ENCODE assay signal across 8 cellular contexts in genomic region chr19:46718157-46718933, GRCh38. TPM values are rescaled to one million over a fixed set of nuclear protein-coding genes. Genes with fewer than 3 reads are reported as not detected.
DNase-seq lines count a peak whose midpoint lies in the region; ATAC-seq, FAIRE-seq and TF ChIP-seq lines count a peak whose summit lies in the region.

No MANE protein-coding gene starts in this region.

- H3K27ac ChIP-seq in colonic mucosa, result peak overlapping the region; percentile 79

- H3K4me1 Mint-ChIP-seq in activated B cell treated with CpG ODN at 0.5 μM for 24 hours (peaks cover 80% of the 10 kb centered on the region), osteocyte (ENCODE audit: unreplicated experiment) (peaks cover 29% of the 10 kb centered on the region)

- intact Hi-C loops in activated B cell treated with CpG ODN at 0.5 μM for 24 hours (cut with micrococcal nuclease) (loop anchor here (2.0 kb wide), 2 partner anchors 28 to 100 kb away; partner anchors contain the start of genes FKRP and STRN4), colonic mucosa (cut with DNase I) (no loop called here)

- H3K4me3 Mint-ChIP-seq in activated B cell treated with CpG ODN at 0.5 μM for 24 hours (peak overlapping the region; percentile 94), osteocyte (ENCODE audit: unreplicated experiment) (peak overlapping the region; percentile 93)

- TF ChIP-seq CTCF in GM06990 (IDR thresholded peaks at IDR 0.05; ENCODE audit: insufficient read depth, low read length, poor library complexity, severe bottlenecking) (no peak), activated B cell treated with CpG ODN at 0.5 μM for 24 hours (IDR thresholded peaks at IDR 0.05) (no peak), colonic mucosa (IDR thresholded peaks at IDR 0.05) (no peak), osteocyte (IDR thresholded peaks at IDR 0.05) (no peak)

- ATAC-seq in activated B cell treated with CpG ODN at 0.5 μM for 24 hours (ENCODE audit: low read depth), result peak; percentile 22

- H3K27ac Mint-ChIP-seq in activated B cell treated with CpG ODN at 0.5 μM for 24 hours, result peak overlapping the region; percentile 97
- H3K27ac Mint-ChIP-seq in osteocyte (ENCODE audit: unreplicated experiment), result peak overlapping the region; percentile 93

- POLR2A ChIA-PET in activated B cell treated with CpG ODN at 0.5 μM for 24 hours (lab: Charles Lee), result interaction anchor here (0.5 to 2.3 kb wide), 18 partner anchors 8 to 556 kb away, joined by 3 to 15 read pairs (median 4); partner anchors contain the start of genes CALM3, FKRP, SLC1A5 and ZC3H4

- CTCF ChIA-PET in activated B cell treated with CpG ODN at 0.5 μM for 24 hours (lab: Charles Lee), result interaction anchor here (1.0 to 3.0 kb wide), 3 partner anchors 10 to 57 kb away, joined by 4 to 15 read pairs (median 14); partner anchors contain the start of gene DACT3

- H3K4me1 ChIP-seq in colonic mucosa, result peaks cover 10% of the 10 kb centered on the region

- H3K36me3 ChIP-seq in GM06990 (ENCODE audit: control insufficient read depth, insufficient read depth, low read length), result peaks cover 21% of the 10 kb centered on the region
- H3K36me3 ChIP-seq in colonic mucosa, result peaks cover 16% of the 10 kb centered on the region

- H3K9ac ChIP-seq in colonic mucosa (ENCODE audit: low read depth in 2 of 2, low read length in 2 of 2), result peak overlapping the region in 1 of 2 donors; percentile 98

- H3K36me3 Mint-ChIP-seq in activated B cell treated with CpG ODN at 0.5 μM for 24 hours (ENCODE audit: low read depth), result peaks cover 38% of the 10 kb centered on the region
- peaks cover 14% of the 10 kb centered on the region for H3K36me3 Mint-ChIP-seq in osteocyte (ENCODE audit: unreplicated experiment)

- no peak for FAIRE-seq in HTR-8/SVneo (lab: Jason Lieb, UNC)

- H3K9me3 ChIP-seq in colonic mucosa, result no peaks in the 10 kb centered on the region

- DNase-seq in GM06990 (ENCODE audit: extremely low read depth, insufficient read length), result peak; percentile 81
- peak; percentile 55 for DNase-seq in HuH-7 (ENCODE audit: low spot score)
- DNase-seq in activated B cell treated with CpG ODN at 0.5 μM for 24 hours, result peak; percentile 65
- DNase-seq in colonic mucosa, result peak; percentile 63
- DNase-seq in osteocyte (ENCODE audit: extremely low spot score, unreplicated experiment), result no peak
- no peak for DNase-seq in HTR-8/SVneo (ENCODE audit: insufficient read length, low spot score)
- no peak for DNase-seq in NCI-H2081 (lab: John Stamatoyannopoulos, UW)
- DNase-seq in amygdala (lab: John Stamatoyannopoulos, UW), result no peak

- H3K9me3 Mint-ChIP-seq in activated B cell treated with CpG ODN at 0.5 μM for 24 hours, result no peaks in the 10 kb centered on the region
- H3K9me3 Mint-ChIP-seq in osteocyte (ENCODE audit: unreplicated experiment), result no peaks in the 10 kb centered on the region

- H3K4me3 ChIP-seq in GM06990 (replicated peaks; ENCODE audit: low read depth, low read length) (peak overlapping the region; percentile 96), colonic mucosa (peak overlapping the region; percentile 82)

- no peaks in the 10 kb centered on the region for H3K27me3 Mint-ChIP-seq in activated B cell treated with CpG ODN at 0.5 μM for 24 hours
- no peaks in the 10 kb centered on the region for H3K27me3 Mint-ChIP-seq in osteocyte (ENCODE audit: unreplicated experiment)

- no peaks in the 10 kb centered on the region for H3K27me3 ChIP-seq in GM06990 (replicated peaks; ENCODE audit: control insufficient read depth, insufficient read depth, low read length)
- no peaks in the 10 kb centered on the region for H3K27me3 ChIP-seq in colonic mucosa

RNA-seq across cellular contexts. Expression of gene PRKD2, which starts 1.4 kb away (rescaled TPM):
- total RNA-seq in activated B cell treated with CpG ODN at 0.5 μM for 24 hours, result 157 and 191 TPM in 2 replicates
- total RNA-seq in colonic mucosa, result 10 to 100 TPM; 60.9 to 61.8 TPM
- 41.9 and 43.9 TPM in 2 replicates for total RNA-seq in osteocyte

RNA-seq across cellular contexts. Expression of gene FKRP, which starts 27.5 kb away (rescaled TPM):
- total RNA-seq in activated B cell treated with CpG ODN at 0.5 μM for 24 hours (28.3 and 35.8 TPM in 2 replicates), colonic mucosa (10 to 100 TPM in 1 of 2 donors, 1 to 10 TPM in 1; 8.4 to 10.4 TPM), osteocyte (34.0 and 37.7 TPM in 2 replicates)

RNA-seq across cellular contexts. Expression of gene STRN4, which starts 27.9 kb away (rescaled TPM):
- total RNA-seq in activated B cell treated with CpG ODN at 0.5 μM for 24 hours, result 83.9 and 90.4 TPM in 2 replicates
- total RNA-seq in colonic mucosa, result 10 to 100 TPM; 56.5 to 90.0 TPM
- 87.1 and 93.5 TPM in 2 replicates for total RNA-seq in osteocyte

RNA-seq across cellular contexts. Expression of gene DACT3, which starts 57.4 kb away (rescaled TPM):
- 0.49 and 0.75 TPM in 2 replicates for total RNA-seq in activated B cell treated with CpG ODN at 0.5 μM for 24 hours
- total RNA-seq in colonic mucosa, result 1 to 10 TPM; 1.6 to 5.3 TPM
- 11.2 and 11.5 TPM in 2 replicates for total RNA-seq in osteocyte

Comparison
In these comparisons a context has a peak if more than half of its experiments do, and no peak if none do; other contexts are left out.
1. DNase-seq: peak in GM06990 (single experiment), HuH-7 (single experiment), activated B cell treated with CpG ODN at 0.5 μM for 24 hours (single experiment) and colonic mucosa (single experiment); none in osteocyte (single experiment), HTR-8/SVneo (single experiment), NCI-H2081 (0 of 2) and amygdala (0 of 56).